ENCODE assay signal across 1 cellular context in genomic region chr3:53473422-53473821, GRCh38.
TF ChIP-seq lines count a peak whose summit lies in the region.

No MANE protein-coding gene starts in this region.

TF ChIP-seq in HepG2, 621 proteins besides CTCF, POLR2A, EP300 and RAD21 (continued from another document and continues in another):
- TF ChIP-seq ZC3H4 (CRISPR knock-in tag; IDR thresholded peaks at IDR 0.05; ENCODE audit: borderline replicate concordance) = no peak
- peak; percentile 14; the same call in 1 of the 2 replicates for TF ChIP-seq ARID4A (CRISPR knock-in tag; IDR thresholded peaks at IDR 0.05; ENCODE audit: borderline replicate concordance)
- TF ChIP-seq ZNF431 (CRISPR knock-in tag; IDR thresholded peaks at IDR 0.05; ENCODE audit: borderline replicate concordance, low read depth) = no peak
- TF ChIP-seq SMAD1 (CRISPR knock-in tag; IDR thresholded peaks at IDR 0.05; ENCODE audit: borderline replicate concordance, low read depth) = no peak
- no peak for TF ChIP-seq TSC22D2 (CRISPR knock-in tag; IDR thresholded peaks at IDR 0.05; ENCODE audit: borderline replicate concordance)
- no peak for TF ChIP-seq NONO (IDR thresholded peaks at IDR 0.05)
- 0 out of 2 replicates have a peak, but pooled peaks have one; percentile 41 for TF ChIP-seq NONO (CRISPR knock-in tag; conservative IDR thresholded peaks at IDR 0.05)
- no peak for TF ChIP-seq NFATC3 (CRISPR knock-in tag; IDR thresholded peaks at IDR 0.05)
- TF ChIP-seq NCOA2 (CRISPR knock-in tag; IDR thresholded peaks at IDR 0.05) = peak; percentile 36; the same call in 1 of the 2 replicates
- TF ChIP-seq SUZ12 (IDR thresholded peaks at IDR 0.05; ENCODE audit: low read depth, low read length) = no peak
- no peak for TF ChIP-seq ZMAT3 (CRISPR knock-in tag; conservative IDR thresholded peaks at IDR 0.05)
- TF ChIP-seq ZNF605 (CRISPR knock-in tag; IDR thresholded peaks at IDR 0.05) = no peak
- no peak for TF ChIP-seq KLF13 (CRISPR knock-in tag; IDR thresholded peaks at IDR 0.05)
- no peak for TF ChIP-seq SIN3B (IDR thresholded peaks at IDR 0.05; ENCODE audit: low read length)
- TF ChIP-seq THAP9 (CRISPR knock-in tag; IDR thresholded peaks at IDR 0.05; ENCODE audit: borderline replicate concordance) = no peak; the same call in 1 of the 2 replicates
- TF ChIP-seq DPF2 (CRISPR knock-in tag; IDR thresholded peaks at IDR 0.05; ENCODE audit: borderline replicate concordance, low read depth) = no peak
- TF ChIP-seq ZNF274 (CRISPR knock-in tag; IDR thresholded peaks at IDR 0.05) = 0 out of 2 replicates have a peak, but pooled peaks have one; percentile 50
- peak; percentile 54; the same call in 1 of the 2 replicates for TF ChIP-seq FOXK1 (CRISPR knock-in tag; IDR thresholded peaks at IDR 0.05; ENCODE audit: borderline replicate concordance, low read depth)
- TF ChIP-seq ESRRA (CRISPR knock-in tag; IDR thresholded peaks at IDR 0.05; ENCODE audit: low read depth) = no peak
- TF ChIP-seq ZBTB7B (CRISPR knock-in tag; IDR thresholded peaks at IDR 0.05) = peak; percentile 52; the same call in 1 of the 2 replicates
- TF ChIP-seq ZFP37 (CRISPR knock-in tag; IDR thresholded peaks at IDR 0.05; ENCODE audit: borderline replicate concordance) = no peak
- no peak for TF ChIP-seq ZXDC (CRISPR knock-in tag; IDR thresholded peaks at IDR 0.05)
- 0 out of 2 replicates have a peak, but pooled peaks have one; percentile 29 for TF ChIP-seq SP2 (CRISPR knock-in tag; IDR thresholded peaks at IDR 0.05)
- no peak for TF ChIP-seq KLF6 (CRISPR knock-in tag; IDR thresholded peaks at IDR 0.05)
- TF ChIP-seq SPEN (CRISPR knock-in tag; IDR thresholded peaks at IDR 0.05; ENCODE audit: low read depth) = peak; percentile 37; the same call in 1 of the 2 replicates
- TF ChIP-seq ZNF761 (CRISPR knock-in tag; conservative IDR thresholded peaks at IDR 0.05) = no peak
- TF ChIP-seq ZBTB3 (CRISPR knock-in tag; IDR thresholded peaks at IDR 0.05; ENCODE audit: borderline replicate concordance, low read depth) = no peak
- TF ChIP-seq U2AF2 (IDR thresholded peaks at IDR 0.05; ENCODE audit: low read depth, low read length) = no peak
- peak; percentile 34; the same call in 1 of the 2 replicates for TF ChIP-seq ZNF607 (CRISPR knock-in tag; IDR thresholded peaks at IDR 0.05; ENCODE audit: borderline replicate concordance)
- TF ChIP-seq HNF1B (CRISPR knock-in tag; IDR thresholded peaks at IDR 0.05) = peak; percentile 56; the same call in 1 of the 2 replicates
- TF ChIP-seq SIX4 (CRISPR knock-in tag; IDR thresholded peaks at IDR 0.05) = no peak
- TF ChIP-seq SSRP1 (CRISPR knock-in tag; IDR thresholded peaks at IDR 0.05) = no peak
- no peak for TF ChIP-seq NR0B2 (CRISPR knock-in tag; IDR thresholded peaks at IDR 0.05)
- TF ChIP-seq ZKSCAN8 (CRISPR knock-in tag; IDR thresholded peaks at IDR 0.05; ENCODE audit: borderline replicate concordance) = no peak
- TF ChIP-seq ATM (IDR thresholded peaks at IDR 0.05; ENCODE audit: borderline replicate concordance) = no peak
- 0 out of 2 replicates have a peak, but pooled peaks have one; percentile 23 for TF ChIP-seq RXRA (CRISPR knock-in tag; IDR thresholded peaks at IDR 0.05)
- no peak for TF ChIP-seq MLLT10 (CRISPR knock-in tag; IDR thresholded peaks at IDR 0.05)
- TF ChIP-seq PHF8 (CRISPR knock-in tag; IDR thresholded peaks at IDR 0.05) = no peak
- TF ChIP-seq DMTF1 (CRISPR knock-in tag; IDR thresholded peaks at IDR 0.05) = no peak
- TF ChIP-seq SNAI1 (CRISPR knock-in tag; IDR thresholded peaks at IDR 0.05; ENCODE audit: borderline replicate concordance) = no peak
- TF ChIP-seq ADNP (CRISPR knock-in tag; IDR thresholded peaks at IDR 0.05) = no peak
- 0 out of 2 replicates have a peak, but pooled peaks have one; percentile 38 for TF ChIP-seq ZGPAT (CRISPR knock-in tag; IDR thresholded peaks at IDR 0.05)
- no peak for TF ChIP-seq ATF1 (CRISPR knock-in tag; IDR thresholded peaks at IDR 0.05)
- peak; percentile 44; the same call in 1 of the 2 replicates for TF ChIP-seq ZFY (CRISPR knock-in tag; IDR thresholded peaks at IDR 0.05)
- no peak for TF ChIP-seq ZNF800 (CRISPR knock-in tag; IDR thresholded peaks at IDR 0.05)
- TF ChIP-seq ZNF788 (CRISPR knock-in tag; IDR thresholded peaks at IDR 0.05; ENCODE audit: borderline replicate concordance) = peak; percentile 53; the same call in 1 of the 2 replicates
- no peak for TF ChIP-seq RFXAP (CRISPR knock-in tag; IDR thresholded peaks at IDR 0.05; ENCODE audit: borderline replicate concordance)
- no peak for TF ChIP-seq HOXA9 (CRISPR knock-in tag; IDR thresholded peaks at IDR 0.05; ENCODE audit: borderline replicate concordance)
- TF ChIP-seq HNRNPLL (IDR thresholded peaks at IDR 0.05; ENCODE audit: low read depth, low read length, poor library complexity, severe bottlenecking) = no peak
- no peak for TF ChIP-seq ZNF180 (CRISPR knock-in tag; IDR thresholded peaks at IDR 0.05; ENCODE audit: borderline replicate concordance, low read depth)
- TF ChIP-seq ZNF350 (CRISPR knock-in tag; IDR thresholded peaks at IDR 0.05; ENCODE audit: borderline replicate concordance, low read depth) = peak; percentile 31; the same call in 1 of the 2 replicates
- no peak for TF ChIP-seq ZNF263 (CRISPR knock-in tag; IDR thresholded peaks at IDR 0.05)
